Comparison of ENCODE assay signal across 40 cellular contexts in genomic region chr12:130454296-130454695, GRCh38.
"Had no signal": no experiment of that assay in that cellular context is flagged by ENCODE, and none has a peak within 500 bp of the region (broad histone marks: within the 10 kb centered on the region; RNA-seq: fewer than 3 reads in every experiment).

No MANE protein-coding gene starts in this region.

- H3K4me3 ChIP-seq: adrenal gland, ascending aorta, body of pancreas, breast epithelium, cardiac muscle cell had no signal

- H3K27me3 Mint-ChIP-seq: activated naive CD4-positive, alpha-beta T cell treated with anti-CD3 and anti-CD28 coated beads, Interleukin-2, amount 10 ng/mL, durations not matched to agents 7 days and 5 days; activated naive CD4-positive, alpha-beta T cell treated with anti-CD3 and anti-CD28 coated beads, Interleukin-2, amount 50 U/mL, for 24 hours; activated naive CD8-positive, alpha-beta T cell; activated naive CD8-positive, alpha-beta T cell treated with anti-CD3 and anti-CD28 coated beads for 36 hours; activated naive CD8-positive, alpha-beta T cell treated with anti-CD3 and anti-CD28 coated beads, Interleukin-2, amount 10 ng/mL, durations not matched to agents 7 days and 5 days; activated naive CD8-positive, alpha-beta T cell treated with anti-CD3 and anti-CD28 coated beads, Interleukin-2, amount 50 U/mL, for 24 hours; activated T-cell treated with anti-CD3 and anti-CD28 coated beads, Interleukin-2, amount 50 U/mL, for 24 hours; activated T-helper 17 cell treated with anti-CD3 and anti-CD28 coated beads, Interleukin-2, amount 50 U/mL, for 72 hours; brain; central memory CD8-positive, alpha-beta T cell had no signal

- H3K27ac Mint-ChIP-seq: activated naive CD4-positive, alpha-beta T cell treated with anti-CD3 and anti-CD28 coated beads for 36 hours; activated naive CD4-positive, alpha-beta T cell treated with anti-CD3 and anti-CD28 coated beads, Interleukin-2, amount 10 ng/mL, durations not matched to agents 7 days and 5 days; activated naive CD4-positive, alpha-beta T cell treated with anti-CD3 and anti-CD28 coated beads, Interleukin-2, amount 50 U/mL, for 24 hours; activated naive CD4-positive, alpha-beta T cell treated with anti-CD3 and anti-CD28 coated beads, Interleukin-2, amount 50 U/mL, for 72 hours; activated naive CD8-positive, alpha-beta T cell; activated naive CD8-positive, alpha-beta T cell treated with anti-CD3 and anti-CD28 coated beads for 36 hours; activated naive CD8-positive, alpha-beta T cell treated with anti-CD3 and anti-CD28 coated beads, Interleukin-2, amount 10 ng/mL, durations not matched to agents 7 days and 5 days; activated naive CD8-positive, alpha-beta T cell treated with anti-CD3 and anti-CD28 coated beads, Interleukin-2, amount 50 U/mL, for 24 hours; activated T-cell treated with anti-CD3 and anti-CD28 coated beads, Interleukin-2, amount 50 U/mL, for 24 hours; activated T-cell treated with anti-CD3 and anti-CD28 coated beads, Interleukin-2, amount 50 U/mL, for 72 hours; activated T-helper 1 cell treated with anti-CD3 and anti-CD28 coated beads, Interleukin-12 subunit alpha, Interleukin-12 subunit beta, Interleukin-2, Interleukin-4 antibody, amounts not matched to agents 30 ng/mL and 10 ng/mL and 1 ng/mL, durations not matched to agents 14 hours and 24 hours and 36 hours; activated T-helper 17 cell treated with anti-CD3 and anti-CD28 coated beads, Interleukin-2, amount 50 U/mL, for 72 hours; activated T-helper 2 cell treated with anti-CD3 and anti-CD28 coated beads, Interferon-gamma antibody, Interleukin-2, Interleukin-4, amounts not matched to agents 10 μg/mL and 5 μg/mL and 100 μg/mL, durations not matched to agents 14 hours and 24 hours and 36 hours had no signal

- H3K27me3 ChIP-seq: adrenal gland, ascending aorta, body of pancreas, brain microvascular endothelial cell, breast epithelium, cardiac muscle cell had no signal

- H3K4me1 ChIP-seq: adrenal gland, ascending aorta, body of pancreas, breast epithelium had no signal

- H3K4me1 Mint-ChIP-seq: activated naive CD4-positive, alpha-beta T cell treated with anti-CD3 and anti-CD28 coated beads, Interleukin-2, amount 10 ng/mL, durations not matched to agents 7 days and 5 days; activated naive CD4-positive, alpha-beta T cell treated with anti-CD3 and anti-CD28 coated beads, Interleukin-2, amount 50 U/mL, for 24 hours; activated naive CD8-positive, alpha-beta T cell treated with anti-CD3 and anti-CD28 coated beads for 36 hours; activated naive CD8-positive, alpha-beta T cell treated with anti-CD3 and anti-CD28 coated beads, Interleukin-2, amount 10 ng/mL, durations not matched to agents 7 days and 5 days; activated naive CD8-positive, alpha-beta T cell treated with anti-CD3 and anti-CD28 coated beads, Interleukin-2, amount 50 U/mL, for 24 hours; activated T-helper 17 cell treated with anti-CD3 and anti-CD28 coated beads, Interleukin-2, amount 50 U/mL, for 72 hours; central memory CD8-positive, alpha-beta T cell had no signal

- FAIRE-seq: astrocyte, bronchial epithelial cell had no signal

- H3K4me3 Mint-ChIP-seq: activated naive CD4-positive, alpha-beta T cell treated with anti-CD3 and anti-CD28 coated beads for 36 hours; activated naive CD4-positive, alpha-beta T cell treated with anti-CD3 and anti-CD28 coated beads, Interleukin-2, amount 10 ng/mL, durations not matched to agents 7 days and 5 days; activated naive CD4-positive, alpha-beta T cell treated with anti-CD3 and anti-CD28 coated beads, Interleukin-2, amount 50 U/mL, for 24 hours; activated naive CD8-positive, alpha-beta T cell; activated naive CD8-positive, alpha-beta T cell treated with anti-CD3 and anti-CD28 coated beads for 36 hours; activated naive CD8-positive, alpha-beta T cell treated with anti-CD3 and anti-CD28 coated beads, Interleukin-2, amount 10 ng/mL, durations not matched to agents 7 days and 5 days; activated naive CD8-positive, alpha-beta T cell treated with anti-CD3 and anti-CD28 coated beads, Interleukin-2, amount 50 U/mL, for 24 hours; activated T-cell treated with anti-CD3 and anti-CD28 coated beads, Interleukin-2, amount 50 U/mL, for 24 hours; activated T-cell treated with anti-CD3 and anti-CD28 coated beads, Interleukin-2, amount 50 U/mL, for 4 hours; activated T-cell treated with anti-CD3 and anti-CD28 coated beads, Interleukin-2, amount 50 U/mL, for 72 hours; activated T-helper 1 cell treated with anti-CD3 and anti-CD28 coated beads, Interleukin-12 subunit alpha, Interleukin-12 subunit beta, Interleukin-2, Interleukin-4 antibody, amounts not matched to agents 30 ng/mL and 10 ng/mL and 1 ng/mL, durations not matched to agents 14 hours and 24 hours and 36 hours; activated T-helper 17 cell treated with anti-CD3 and anti-CD28 coated beads, Interleukin-2, amount 50 U/mL, for 72 hours; brain; central memory CD8-positive, alpha-beta T cell had no signal

- H3K36me3 Mint-ChIP-seq: activated naive CD4-positive, alpha-beta T cell treated with anti-CD3 and anti-CD28 coated beads, Interleukin-2, amount 10 ng/mL, durations not matched to agents 7 days and 5 days; activated naive CD4-positive, alpha-beta T cell treated with anti-CD3 and anti-CD28 coated beads, Interleukin-2, amount 50 U/mL, for 24 hours; activated naive CD4-positive, alpha-beta T cell treated with anti-CD3 and anti-CD28 coated beads, Interleukin-2, amount 50 U/mL, for 72 hours; activated naive CD8-positive, alpha-beta T cell; activated naive CD8-positive, alpha-beta T cell treated with anti-CD3 and anti-CD28 coated beads for 36 hours; activated naive CD8-positive, alpha-beta T cell treated with anti-CD3 and anti-CD28 coated beads, Interleukin-2, amount 10 ng/mL, durations not matched to agents 7 days and 5 days had no signal

- H3K9me3 Mint-ChIP-seq: activated naive CD4-positive, alpha-beta T cell treated with anti-CD3 and anti-CD28 coated beads for 36 hours; activated naive CD4-positive, alpha-beta T cell treated with anti-CD3 and anti-CD28 coated beads, Interleukin-2, amount 10 ng/mL, durations not matched to agents 7 days and 5 days; activated naive CD4-positive, alpha-beta T cell treated with anti-CD3 and anti-CD28 coated beads, Interleukin-2, amount 50 U/mL, for 24 hours; activated naive CD4-positive, alpha-beta T cell treated with anti-CD3 and anti-CD28 coated beads, Interleukin-2, amount 50 U/mL, for 72 hours; activated naive CD8-positive, alpha-beta T cell treated with anti-CD3 and anti-CD28 coated beads for 36 hours; activated naive CD8-positive, alpha-beta T cell treated with anti-CD3 and anti-CD28 coated beads, Interleukin-2, amount 10 ng/mL, durations not matched to agents 7 days and 5 days; activated naive CD8-positive, alpha-beta T cell treated with anti-CD3 and anti-CD28 coated beads, Interleukin-2, amount 50 U/mL, for 24 hours; activated T-cell treated with anti-CD3 and anti-CD28 coated beads, Interleukin-2, amount 50 U/mL, for 24 hours; activated T-cell treated with anti-CD3 and anti-CD28 coated beads, Interleukin-2, amount 50 U/mL, for 4 hours; activated T-cell treated with anti-CD3 and anti-CD28 coated beads, Interleukin-2, amount 50 U/mL, for 72 hours; activated T-helper 1 cell treated with anti-CD3 and anti-CD28 coated beads, Interleukin-12 subunit alpha, Interleukin-12 subunit beta, Interleukin-2, Interleukin-4 antibody, amounts not matched to agents 30 ng/mL and 10 ng/mL and 1 ng/mL, durations not matched to agents 14 hours and 24 hours and 36 hours; activated T-helper 17 cell treated with anti-CD3 and anti-CD28 coated beads, Interleukin-2, amount 50 U/mL, for 72 hours; activated T-helper 2 cell treated with anti-CD3 and anti-CD28 coated beads, Interferon-gamma antibody, Interleukin-2, Interleukin-4, amounts not matched to agents 10 μg/mL and 5 μg/mL and 100 μg/mL, durations not matched to agents 14 hours and 24 hours and 36 hours; central memory CD8-positive, alpha-beta T cell had no signal

- DNase-seq: activated effector memory CD4-positive, alpha-beta T cell treated with anti-CD3 and anti-CD28 coated beads, Interleukin-2, amount 50 U/mL, for 16 hours; activated effector memory CD4-positive, alpha-beta T cell treated with Interleukin-2 at 50 U/mL for 16 hours; activated gamma-delta T cell; activated gamma-delta T cell treated with Interleukin-2 at 50 U/mL for 16 hours; activated naive CD4-positive, alpha-beta T cell; activated naive CD4-positive, alpha-beta T cell treated with anti-CD3 and anti-CD28 coated beads for 36 hours; activated naive CD4-positive, alpha-beta T cell treated with anti-CD3 and anti-CD28 coated beads, Interleukin-2, amount 10 ng/mL, durations not matched to agents 7 days and 5 days; activated naive CD4-positive, alpha-beta T cell treated with anti-CD3 and anti-CD28 coated beads, Interleukin-2, amount 50 U/mL, for 16 hours; activated naive CD4-positive, alpha-beta T cell treated with Interleukin-2 at 50 U/mL for 16 hours; activated naive CD8-positive, alpha-beta T cell treated with anti-CD3 and anti-CD28 coated beads for 36 hours; activated naive CD8-positive, alpha-beta T cell treated with anti-CD3 and anti-CD28 coated beads, Interleukin-2, amount 10 ng/mL, durations not matched to agents 7 days and 5 days; activated naive CD8-positive, alpha-beta T cell treated with anti-CD3 and anti-CD28 coated beads, Interleukin-2, amount 50 U/mL, for 24 hours; activated T-cell treated with anti-CD3 and anti-CD28 coated beads, Interleukin-2, amount 50 U/mL, for 1 hour; activated T-cell treated with anti-CD3 and anti-CD28 coated beads, Interleukin-2, amount 50 U/mL, for 24 hours; activated T-cell treated with anti-CD3 and anti-CD28 coated beads, Interleukin-2, amount 50 U/mL, for 4 hours; activated T-cell treated with anti-CD3 and anti-CD28 coated beads, Interleukin-2, amount 50 U/mL, for 48 hours; activated T-cell treated with anti-CD3 and anti-CD28 coated beads, Interleukin-2, amount 50 U/mL, for 72 hours; adrenal gland; amniotic stem cell; amygdala; anterior cingulate cortex; aorta; body of pancreas; brain microvascular endothelial cell; caudate nucleus; central memory CD4-positive, alpha-beta T cell; cerebellar nuclear complex had no signal

- H3K36me3 ChIP-seq: adrenal gland, ascending aorta, brain microvascular endothelial cell, breast epithelium, cardiac muscle cell had no signal

- H3K27ac ChIP-seq: adrenal gland, ascending aorta, body of pancreas, brain microvascular endothelial cell, breast epithelium, cardiac muscle cell had no signal

- H3K9me3 ChIP-seq: adrenal gland, ascending aorta, body of pancreas, breast epithelium had no signal
